ENCODE assay signal across 25 cellular contexts in genomic region chr14:101126376-101127130, GRCh38.
DNase-seq lines count a peak whose midpoint lies in the region; TF ChIP-seq lines count a peak whose summit lies in the region.
"Had no signal": no experiment of that assay in that cellular context is flagged by ENCODE, and none has a peak within 500 bp of the region (broad histone marks: within the 10 kb centered on the region; RNA-seq: fewer than 3 reads in every experiment).

No MANE protein-coding gene starts in this region.

- no peak overlapping the region for H3K27ac Mint-ChIP-seq in activated T-helper 2 cell treated with anti-CD3 and anti-CD28 coated beads, Interferon-gamma antibody, Interleukin-2, Interleukin-4, amounts not matched to agents 10 μg/mL and 5 μg/mL and 100 μg/mL, durations not matched to agents 14 hours and 24 hours and 36 hours
- peak overlapping the region in 2 of 3 experiments; percentile 68 to 83 for H3K27ac Mint-ChIP-seq in nephron
- H3K27ac Mint-ChIP-seq: activated naive CD4-positive, alpha-beta T cell treated with anti-CD3 and anti-CD28 coated beads, Interleukin-2, amount 10 ng/mL, durations not matched to agents 7 days and 5 days; activated T-cell treated with anti-CD3 and anti-CD28 coated beads, Interleukin-2, amount 50 U/mL, for 72 hours; CD4-positive, alpha-beta T cell; nephron progenitor cell had no signal

- no peak overlapping the region for H3K27ac ChIP-seq in spleen
- H3K27ac ChIP-seq: A549, brain microvascular endothelial cell, dorsolateral prefrontal cortex, GM23248, uterus had no signal

- H3K36me3 ChIP-seq in spleen = no peaks in the 10 kb centered on the region
- H3K36me3 ChIP-seq: brain microvascular endothelial cell, uterus had no signal

- no peak for TF ChIP-seq POLR2A in spleen (IDR thresholded peaks at IDR 0.05)

- 83 to 89% (median 85%) methylated on average over 17 to 18 of the region's 18 CpGs for WGBS in spleen, 5 donors

- H3K4me3 Mint-ChIP-seq in activated T-helper 2 cell treated with anti-CD3 and anti-CD28 coated beads, Interferon-gamma antibody, Interleukin-2, Interleukin-4, amounts not matched to agents 10 μg/mL and 5 μg/mL and 100 μg/mL, durations not matched to agents 14 hours and 24 hours and 36 hours (ENCODE audit: low read depth) = no peak overlapping the region
- H3K4me3 Mint-ChIP-seq in nephron = no peak overlapping the region
- H3K4me3 Mint-ChIP-seq: activated naive CD4-positive, alpha-beta T cell treated with anti-CD3 and anti-CD28 coated beads, Interleukin-2, amount 10 ng/mL, durations not matched to agents 7 days and 5 days; activated T-cell treated with anti-CD3 and anti-CD28 coated beads, Interleukin-2, amount 50 U/mL, for 72 hours; CD4-positive, alpha-beta T cell; nephron progenitor cell had no signal

- DNase-seq in activated CD8-positive, alpha-beta memory T cell treated with anti-CD3 and anti-CD28 coated beads, Interleukin-2, amount 50 U/mL, for 48 hours = peak; percentile 32
- no peak for DNase-seq in activated CD8-positive, alpha-beta memory T cell treated with anti-CD3 and anti-CD28 coated beads, Interleukin-2, amount 50 U/mL, for 4 hours
- DNase-seq in activated T-helper 2 cell treated with anti-CD3 and anti-CD28 coated beads, Interferon-gamma antibody, Interleukin-2, Interleukin-4, amounts not matched to agents 10 μg/mL and 5 μg/mL and 100 μg/mL, durations not matched to agents 14 hours and 24 hours and 36 hours (ENCODE audit: low spot score) = peak; percentile 7
- peak; percentile 56 for DNase-seq in spleen
- no peak for DNase-seq in NCI-H526 (lab: John Stamatoyannopoulos, UW)
- no peak for DNase-seq in NOMO-1 treated with dmso at 0.1 percent for 144 hours (lab: John Stamatoyannopoulos, UW; ENCODE audit: unreplicated experiment)
- no peak for DNase-seq in GDM1 (lab: John Stamatoyannopoulos, UW)
- DNase-seq: activated CD4-positive, alpha-beta T cell treated with anti-CD3 and anti-CD28 coated beads for 4 hours; activated naive CD4-positive, alpha-beta T cell treated with anti-CD3 and anti-CD28 coated beads, Interleukin-2, amount 10 ng/mL, durations not matched to agents 7 days and 5 days; activated T-cell treated with anti-CD3 and anti-CD28 coated beads, Interleukin-2, amount 50 U/mL, for 72 hours; brain microvascular endothelial cell; foreskin melanocyte; kidney glomerular epithelial cell; NCI-H1048; NCI-H748 treated with DMSO at 0.1 percent for 48 hours; nephron progenitor cell; SIG-M5; stimulated activated naive CD4-positive, alpha-beta T cell treated with Interleukin-2 at 50 U/mL for 16 hours had no signal

- H3K9me3 ChIP-seq in spleen = no peaks in the 10 kb centered on the region
- H3K9me3 ChIP-seq: A549, uterus had no signal

- H3K4me1 ChIP-seq in spleen = peaks cover 0 to 5% (median 4%) of the 10 kb centered on the region in 6 donors
- H3K4me1 ChIP-seq: A549 had no signal

- H3K27me3 Mint-ChIP-seq in activated T-helper 2 cell treated with anti-CD3 and anti-CD28 coated beads, Interferon-gamma antibody, Interleukin-2, Interleukin-4, amounts not matched to agents 10 μg/mL and 5 μg/mL and 100 μg/mL, durations not matched to agents 14 hours and 24 hours and 36 hours (ENCODE audit: low read depth) = no peaks in the 10 kb centered on the region
- peaks cover 15% of the 10 kb centered on the region for H3K27me3 Mint-ChIP-seq in nephron (ENCODE audit: low read depth)

- no peaks in the 10 kb centered on the region for H3K4me1 Mint-ChIP-seq in activated T-helper 2 cell treated with anti-CD3 and anti-CD28 coated beads, Interferon-gamma antibody, Interleukin-2, Interleukin-4, amounts not matched to agents 10 μg/mL and 5 μg/mL and 100 μg/mL, durations not matched to agents 14 hours and 24 hours and 36 hours (ENCODE audit: low read depth)
- peaks cover 70% of the 10 kb centered on the region for H3K4me1 Mint-ChIP-seq in nephron

- H3K27me3 ChIP-seq in spleen (replicated peaks in 1 of 7) = peaks cover 0 to 45% (median 0%) of the 10 kb centered on the region in 7 donors
- H3K27me3 ChIP-seq: brain microvascular endothelial cell, uterus had no signal

- no peak overlapping the region for H3K4me3 ChIP-seq in spleen
- H3K4me3 ChIP-seq: A549, dorsolateral prefrontal cortex, GM23248, K562, uterus had no signal

- H3K36me3 Mint-ChIP-seq in activated T-helper 2 cell treated with anti-CD3 and anti-CD28 coated beads, Interferon-gamma antibody, Interleukin-2, Interleukin-4, amounts not matched to agents 10 μg/mL and 5 μg/mL and 100 μg/mL, durations not matched to agents 14 hours and 24 hours and 36 hours (ENCODE audit: low read depth) = no peaks in the 10 kb centered on the region
- no peaks in the 10 kb centered on the region for H3K36me3 Mint-ChIP-seq in nephron (ENCODE audit: low read depth)
- H3K36me3 Mint-ChIP-seq: activated naive CD4-positive, alpha-beta T cell treated with anti-CD3 and anti-CD28 coated beads, Interleukin-2, amount 10 ng/mL, durations not matched to agents 7 days and 5 days had no signal

- no peaks in the 10 kb centered on the region for H3K9me3 Mint-ChIP-seq in activated T-helper 2 cell treated with anti-CD3 and anti-CD28 coated beads, Interferon-gamma antibody, Interleukin-2, Interleukin-4, amounts not matched to agents 10 μg/mL and 5 μg/mL and 100 μg/mL, durations not matched to agents 14 hours and 24 hours and 36 hours
- H3K9me3 Mint-ChIP-seq in nephron = no peaks in the 10 kb centered on the region
- H3K9me3 Mint-ChIP-seq: activated naive CD4-positive, alpha-beta T cell treated with anti-CD3 and anti-CD28 coated beads, Interleukin-2, amount 10 ng/mL, durations not matched to agents 7 days and 5 days; activated T-cell treated with anti-CD3 and anti-CD28 coated beads, Interleukin-2, amount 50 U/mL, for 72 hours; nephron progenitor cell had no signal

- no peak for TF ChIP-seq CTCF in nephron (IDR thresholded peaks at IDR 0.05; ENCODE audit: unreplicated experiment in 3 of 3)
- TF ChIP-seq CTCF in spleen (IDR thresholded peaks at IDR 0.05 in 8 of 11, conservative IDR thresholded peaks at IDR 0.05 in 3 of 11) = no peak

- intact Hi-C loops in activated T-helper 2 cell treated with anti-CD3 and anti-CD28 coated beads, Interferon-gamma antibody, Interleukin-2, Interleukin-4, amounts not matched to agents 10 μg/mL and 5 μg/mL and 100 μg/mL, durations not matched to agents 14 hours and 24 hours and 36 hours (cut with micrococcal nuclease) = no loop called here
- intact Hi-C loops in spleen (cut with DNase I; ENCODE audit: low total_unique reads) = no loop called here

Comparison
In these comparisons a context has a peak if more than half of its experiments do, and no peak if none do; other contexts are left out.
1. DNase-seq: peak in activated CD8-positive, alpha-beta memory T cell treated with anti-CD3 and anti-CD28 coated beads, Interleukin-2, amount 50 U/mL, for 48 hours (single experiment), activated T-helper 2 cell treated with anti-CD3 and anti-CD28 coated beads, Interferon-gamma antibody, Interleukin-2, Interleukin-4, amounts not matched to agents 10 μg/mL and 5 μg/mL and 100 μg/mL, durations not matched to agents 14 hours and 24 hours and 36 hours (single experiment) and spleen (single experiment); none in activated CD8-positive, alpha-beta memory T cell treated with anti-CD3 and anti-CD28 coated beads, Interleukin-2, amount 50 U/mL, for 4 hours (single experiment), NCI-H526 (0 of 2), NOMO-1 treated with dmso at 0.1 percent for 144 hours (single experiment) and GDM1 (single experiment).